ENCODE assay signal across 22 cellular contexts in genomic region chr9:122201641-122202040, GRCh38. TPM values are rescaled to one million over a fixed set of nuclear protein-coding genes. Genes with fewer than 3 reads are reported as not detected.
DNase-seq lines count a peak whose midpoint lies in the region; ATAC-seq and TF ChIP-seq lines count a peak whose summit lies in the region.
"Had no signal": no experiment of that assay in that cellular context is flagged by ENCODE, and none has a peak within 500 bp of the region (broad histone marks: within the 10 kb centered on the region; RNA-seq: fewer than 3 reads in every experiment).

No MANE protein-coding gene starts in this region.

- no peaks in the 10 kb centered on the region for H3K9me3 ChIP-seq in spleen
- H3K9me3 ChIP-seq: A549, gastrocnemius medialis, HAP-1, pancreas, right lobe of liver had no signal

- H3K4me3 Mint-ChIP-seq in activated T-cell treated with anti-CD3 and anti-CD28 coated beads, Interleukin-2, amount 50 U/mL, for 72 hours = no peak overlapping the region
- H3K4me3 Mint-ChIP-seq: activated CD4-positive, alpha-beta T cell treated with anti-CD3 and anti-CD28 coated beads, Interleukin-2, amount 10 ng/mL, durations not matched to agents 24 days and 14 days; CD4-positive, CD25-positive, alpha-beta regulatory T cell; natural killer cell had no signal

- TF ChIP-seq POLR2A in spleen (IDR thresholded peaks at IDR 0.05) = no peak

- peaks cover 0 to 16% (median 0%) of the 10 kb centered on the region in 7 donors for H3K27me3 ChIP-seq in spleen (replicated peaks in 1 of 7)
- H3K27me3 ChIP-seq: pancreas, right lobe of liver had no signal

- H3K36me3 Mint-ChIP-seq in activated T-cell treated with anti-CD3 and anti-CD28 coated beads, Interleukin-2, amount 50 U/mL, for 72 hours (ENCODE audit: insufficient read depth in 2 of 2) = no peaks in the 10 kb centered on the region
- H3K36me3 Mint-ChIP-seq: CD4-positive, CD25-positive, alpha-beta regulatory T cell; natural killer cell had no signal

- no peak overlapping the region for H3K27ac ChIP-seq in spleen
- H3K27ac ChIP-seq: A549, gastrocnemius medialis, pancreas, right lobe of liver had no signal

- H3K4me1 Mint-ChIP-seq in activated T-cell treated with anti-CD3 and anti-CD28 coated beads, Interleukin-2, amount 50 U/mL, for 72 hours (ENCODE audit: low read depth) = no peaks in the 10 kb centered on the region
- H3K4me1 Mint-ChIP-seq: activated CD4-positive, alpha-beta T cell treated with anti-CD3 and anti-CD28 coated beads, Interleukin-2, amount 10 ng/mL, durations not matched to agents 24 days and 14 days; CD4-positive, CD25-positive, alpha-beta regulatory T cell; natural killer cell had no signal

- H3K27ac Mint-ChIP-seq in activated T-cell treated with anti-CD3 and anti-CD28 coated beads, Interleukin-2, amount 50 U/mL, for 72 hours = no peak overlapping the region
- H3K27ac Mint-ChIP-seq: activated CD4-positive, alpha-beta T cell treated with anti-CD3 and anti-CD28 coated beads, Interleukin-2, amount 10 ng/mL, durations not matched to agents 24 days and 14 days; CD4-positive, CD25-positive, alpha-beta regulatory T cell; natural killer cell had no signal

- intact Hi-C loops in spleen (cut with DNase I; ENCODE audit: low total_unique reads) = no loop called here

- WGBS in spleen, 5 donors = 83 to 94% (median 91%) methylated on average over 1 of the region's 1 CpG

- no peaks in the 10 kb centered on the region for H3K9me3 Mint-ChIP-seq in activated T-cell treated with anti-CD3 and anti-CD28 coated beads, Interleukin-2, amount 50 U/mL, for 72 hours
- H3K9me3 Mint-ChIP-seq: activated CD4-positive, alpha-beta T cell treated with anti-CD3 and anti-CD28 coated beads, Interleukin-2, amount 10 ng/mL, durations not matched to agents 24 days and 14 days; natural killer cell had no signal

- no peaks in the 10 kb centered on the region for H3K36me3 ChIP-seq in spleen
- H3K36me3 ChIP-seq: gastrocnemius medialis, HAP-1, pancreas, right lobe of liver had no signal

- TF ChIP-seq CTCF in fibroblast of mammary gland (conservative IDR thresholded peaks at IDR 0.05; ENCODE audit: control insufficient read depth, insufficient read depth, low read depth, low read length) (no peak), spleen (IDR thresholded peaks at IDR 0.05 in 8 of 11, conservative IDR thresholded peaks at IDR 0.05 in 3 of 11) (no peak)

- DNase-seq in activated T-cell treated with anti-CD3 and anti-CD28 coated beads, Interleukin-2, amount 50 U/mL, for 72 hours = no peak
- DNase-seq in activated T-cell treated with anti-CD3 and anti-CD28 coated beads for 4 hours = no peak
- peak; percentile 14 for DNase-seq in RPMI7951 (ENCODE audit: low read depth)
- peak; percentile 50 for DNase-seq in fibroblast of mammary gland (ENCODE audit: low read depth)
- DNase-seq in spleen = peak; percentile 43
- no peak for DNase-seq in NCI-H187 (lab: John Stamatoyannopoulos, UW)
- DNase-seq in activated CD4-positive, CD25-positive, alpha-beta regulatory T cell (lab: John Stamatoyannopoulos, UW) = no peak
- DNase-seq: activated CD4-positive, alpha-beta T cell treated with anti-CD3 and anti-CD28 coated beads, Interleukin-2, amount 10 ng/mL, durations not matched to agents 24 days and 14 days; activated naive CD4-positive, alpha-beta T cell treated with anti-CD3 and anti-CD28 coated beads, Interleukin-2, amount 50 U/mL, for 16 hours; CD4-positive, CD25-positive, alpha-beta regulatory T cell; natural killer cell; NCI-H187 treated with DMSO at 0.1 percent for 48 hours; NCI-H345; right lobe of liver; stimulated activated CD4-positive, alpha-beta T cell treated with anti-CD3 and anti-CD28 coated beads, Interleukin-1b, Interleukin-23, amount 100 ng/mL, for 48 hours; SW 1271 had no signal

- no peaks in the 10 kb centered on the region for H3K4me1 ChIP-seq in spleen
- H3K4me1 ChIP-seq: A549, gastrocnemius medialis, HAP-1, pancreas, right lobe of liver had no signal

- peaks cover 14% of the 10 kb centered on the region for H3K27me3 Mint-ChIP-seq in activated T-cell treated with anti-CD3 and anti-CD28 coated beads, Interleukin-2, amount 50 U/mL, for 72 hours (ENCODE audit: low read depth)

- H3K4me3 ChIP-seq in fibroblast of mammary gland (ENCODE audit: control insufficient read depth, low read depth, low read length) (no peak overlapping the region), spleen (no peak overlapping the region)
- H3K4me3 ChIP-seq: A549, gastrocnemius medialis, HAP-1, pancreas, right lobe of liver had no signal

- peak; percentile 59 to 69 for ATAC-seq in activated T-cell treated with anti-CD3 and anti-CD28 coated beads, Interleukin-2, amount 50 U/mL, for 72 hours (replicated peaks in 1 of 2)
- ATAC-seq in HG03521 (IDR thresholded peaks at IDR 0.05; ENCODE audit: unreplicated experiment) = no peak
- ATAC-seq: A549, natural killer cell, pancreas, right lobe of liver had no signal

RNA-seq across cellular contexts. Expression of gene LHX6, which starts 27.1 kb away (rescaled TPM):
- total RNA-seq in activated T-cell treated with anti-CD3 and anti-CD28 coated beads, Interleukin-2, amount 50 U/mL, for 72 hours = under 1 TPM in 1 of 2 donors, not detected in 1; 0.29 TPM
- total RNA-seq in RPMI7951 (2014; rRNA removed; shearing (Covaris generic)) = under 0.01 and 0.12 TPM in 2 replicates
- total RNA-seq in spleen = 1 to 10 TPM in 1 of 7 donors, under 1 TPM in 3, not detected in 3; 0.40 to 1.3 (median 0.46) TPM
- polyA plus RNA-seq in spleen = under 1 TPM; 0.04 to 0.12 (median 0.10) TPM
- total RNA-seq: activated CD4-positive, alpha-beta T cell treated with anti-CD3 and anti-CD28 coated beads, Interleukin-2, amount 10 ng/mL, durations not matched to agents 24 days and 14 days; CD4-positive, CD25-positive, alpha-beta regulatory T cell; natural killer cell had no signal
- polyA plus RNA-seq: CD4-positive, CD25-positive, alpha-beta regulatory T cell had no signal

RNA-seq across cellular contexts. Expression of gene MORN5, which starts 41.9 kb away (rescaled TPM):
- not detected for total RNA-seq in activated T-cell treated with anti-CD3 and anti-CD28 coated beads, Interleukin-2, amount 50 U/mL, for 72 hours
- not detected in 2 replicates for total RNA-seq in RPMI7951 (2014; rRNA removed; shearing (Covaris generic))
- 1 to 10 TPM in 1 of 7 donors, not detected in 6; 1.4 TPM for total RNA-seq in spleen
- polyA plus RNA-seq in spleen = not detected
- total RNA-seq: activated CD4-positive, alpha-beta T cell treated with anti-CD3 and anti-CD28 coated beads, Interleukin-2, amount 10 ng/mL, durations not matched to agents 24 days and 14 days; CD4-positive, CD25-positive, alpha-beta regulatory T cell; endothelial cell of umbilical vein; gastrocnemius medialis; natural killer cell; right lobe of liver had no signal
- polyA plus RNA-seq: A549; CD4-positive, CD25-positive, alpha-beta regulatory T cell; endothelial cell of umbilical vein had no signal

RNA-seq across cellular contexts. Expression of gene NDUFA8, which starts 42.1 kb away (rescaled TPM):
- total RNA-seq in activated T-cell treated with anti-CD3 and anti-CD28 coated beads, Interleukin-2, amount 50 U/mL, for 72 hours = 10 to 100 TPM; 32.3 to 42.0 TPM
- 30.6 and 40.1 TPM in 2 replicates for total RNA-seq in RPMI7951 (2014; rRNA removed; shearing (Covaris generic))
- 10 to 100 TPM; 27.8 to 32.7 (median 29.2) TPM for total RNA-seq in spleen
- polyA plus RNA-seq in spleen = 10 to 100 TPM; 47.6 to 72.7 (median 66.3) TPM

Comparison
In these comparisons a context has a peak if more than half of its experiments do, and no peak if none do; other contexts are left out.
1. DNase-seq: peak in RPMI7951 (single experiment), fibroblast of mammary gland (single experiment) and spleen (single experiment); none in activated T-cell treated with anti-CD3 and anti-CD28 coated beads, Interleukin-2, amount 50 U/mL, for 72 hours (0 of 2), activated T-cell treated with anti-CD3 and anti-CD28 coated beads for 4 hours (single experiment), NCI-H187 (0 of 2) and activated CD4-positive, CD25-positive, alpha-beta regulatory T cell (0 of 4).